In genomic region chr19:42326969-42327368, GRCh38 we compare ENCODE assay signal across 1 cellular context.
TF ChIP-seq lines count a peak whose summit lies in the region.

No MANE protein-coding gene starts in this region.

TF ChIP-seq in GM23338, 12 proteins besides CTCF, POLR2A, EP300 and RAD21:
- TF ChIP-seq STAT1 (IDR thresholded peaks at IDR 0.05; ENCODE audit: unreplicated experiment) (no peak), EZH2phosphoT487 (IDR thresholded peaks at IDR 0.05; ENCODE audit: unreplicated experiment) (no peak), ZNF114 (CRISPR knock-in tag; IDR thresholded peaks at IDR 0.05) (no peak), NANOG (IDR thresholded peaks at IDR 0.05; ENCODE audit: borderline replicate concordance) (no peak), POLR2AphosphoS5 (IDR thresholded peaks at IDR 0.05; ENCODE audit: low read depth) (no peak), ZNF462 (CRISPR knock-in tag; IDR thresholded peaks at IDR 0.05) (no peak), ZNF331 (CRISPR knock-in tag; IDR thresholded peaks at IDR 0.05; ENCODE audit: low read depth) (no peak), JUNB (IDR thresholded peaks at IDR 0.05; ENCODE audit: unreplicated experiment) (no peak), CREB1 (CRISPR knock-in tag; IDR thresholded peaks at IDR 0.05; ENCODE audit: low read depth) (no peak), REST (IDR thresholded peaks at IDR 0.05; ENCODE audit: unreplicated experiment) (no peak), EZH2 (IDR thresholded peaks at IDR 0.05; ENCODE audit: low read depth, unreplicated experiment) (no peak), ETS1 (IDR thresholded peaks at IDR 0.05) (no peak)
